8 cellular contexts compared by ENCODE assay signal in the genomic region with DNA sequence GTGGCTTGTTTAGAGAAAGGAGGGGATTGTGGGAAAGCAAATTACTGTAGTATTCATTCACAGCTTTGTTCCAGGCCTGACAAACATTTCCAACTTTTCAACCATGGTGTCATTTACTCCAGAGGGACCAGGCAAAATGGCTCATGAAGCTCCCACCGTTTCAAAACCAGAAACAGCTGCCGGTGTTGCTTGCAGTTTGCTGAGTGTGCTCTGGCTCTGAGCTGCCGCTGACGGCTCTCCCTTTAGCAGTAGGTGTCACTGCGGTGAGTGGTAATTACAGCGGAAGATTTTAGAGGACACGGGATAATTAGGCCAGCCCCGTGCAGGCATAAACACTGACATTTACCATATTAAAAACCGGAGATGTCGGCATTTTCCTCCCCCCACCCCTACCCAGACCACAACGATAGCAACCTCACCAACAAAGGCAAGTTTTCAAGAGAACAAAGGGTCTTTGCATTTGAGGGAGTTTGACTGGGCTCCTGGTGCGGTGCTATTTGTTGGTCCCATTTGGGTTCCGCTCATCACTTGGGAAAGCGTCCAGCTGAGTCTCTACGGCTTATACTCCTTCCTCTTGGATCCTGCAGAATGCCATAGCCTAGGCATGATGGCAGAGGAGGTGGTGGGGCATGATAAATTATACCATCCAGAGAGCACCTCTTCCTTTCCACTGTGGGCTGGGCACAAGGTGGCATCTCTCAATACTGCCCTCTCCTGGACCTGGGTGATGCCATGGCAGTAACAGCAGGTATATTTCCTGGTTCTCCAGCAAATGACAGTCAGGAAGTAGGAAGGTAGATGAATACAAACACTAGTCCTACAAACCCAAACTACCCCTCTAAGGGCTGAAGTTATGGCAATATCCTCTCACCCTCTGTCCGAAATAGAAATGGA.
DNase-seq lines count a peak whose midpoint lies in the region; ATAC-seq, FAIRE-seq and TF ChIP-seq lines count a peak whose summit lies in the region.

No MANE protein-coding gene starts in this region.

- TF ChIP-seq CTCF in foreskin keratinocyte (conservative IDR thresholded peaks at IDR 0.05) = peak; percentile 60

- H3K27ac ChIP-seq in foreskin keratinocyte (no peak overlapping the region), small intestine (ENCODE audit: low read depth in 1 of 2, low read length in 1 of 2) (no peak overlapping the region)

- ATAC-seq in foreskin keratinocyte = peak; percentile 55
- ATAC-seq in HG02642 (IDR thresholded peaks at IDR 0.05; ENCODE audit: poor library complexity, unreplicated experiment) = no peak
- no peak for ATAC-seq in GM18520 (IDR thresholded peaks at IDR 0.05; ENCODE audit: unreplicated experiment)

- no peaks in the 10 kb centered on the region for H3K36me3 ChIP-seq in small intestine (ENCODE audit: control insufficient read depth in 2 of 2, insufficient read depth in 2 of 2, low read length in 2 of 2)

- H3K27me3 ChIP-seq in foreskin keratinocyte (peaks cover 3% of the 10 kb centered on the region), small intestine (ENCODE audit: control insufficient read depth in 2 of 2, insufficient read depth in 2 of 2, low read length in 2 of 2) (no peaks in the 10 kb centered on the region)

- H3K4me1 ChIP-seq in foreskin keratinocyte = no peaks in the 10 kb centered on the region
- no peaks in the 10 kb centered on the region for H3K4me1 ChIP-seq in small intestine (ENCODE audit: control insufficient read depth in 2 of 2, insufficient read depth in 1 of 2, low read depth in 1 of 2, low read length in 1 of 2)

- peak; percentile 5 for DNase-seq in stimulated activated CD4-positive, alpha-beta T cell treated with anti-CD3 and anti-CD28 coated beads, Interleukin-15, amount 100 ng/mL, for 24 hours
- no peak for DNase-seq in stimulated activated CD4-positive, alpha-beta T cell treated with anti-CD3 and anti-CD28 coated beads, Interleukin-12 subunit alpha, Interleukin-12 subunit beta, amount 100 ng/mL, for 4 hours
- DNase-seq in NCI-H774 (lab: John Stamatoyannopoulos, UW) (peak; percentile 68), foreskin keratinocyte (peak in 1 of 2 donors; percentile 17), small intestine (peak; percentile 48)
- no peak for DNase-seq in activated naive CD4-positive, alpha-beta T cell treated with Interleukin-2 at 50 U/mL for 16 hours

- FAIRE-seq in small intestine (lab: Jason Lieb, UNC) = no peak

- H3K9me3 ChIP-seq in small intestine (ENCODE audit: control insufficient read depth, low read depth) = no peaks in the 10 kb centered on the region

- WGBS in small intestine, 3 donors = 29 to 40% (median 38%) methylated on average over 16 of the region's 16 CpGs

- H3K4me3 ChIP-seq in small intestine (ENCODE audit: low read depth in 1 of 2, low read length in 2 of 2) = no peak overlapping the region

Comparison
In these comparisons a context has a peak if more than half of its experiments do, and no peak if none do; other contexts are left out.
1. DNase-seq: peak in stimulated activated CD4-positive, alpha-beta T cell treated with anti-CD3 and anti-CD28 coated beads, Interleukin-15, amount 100 ng/mL, for 24 hours (single experiment), NCI-H774 (single experiment) and small intestine (single experiment); none in stimulated activated CD4-positive, alpha-beta T cell treated with anti-CD3 and anti-CD28 coated beads, Interleukin-12 subunit alpha, Interleukin-12 subunit beta, amount 100 ng/mL, for 4 hours (single experiment) and activated naive CD4-positive, alpha-beta T cell treated with Interleukin-2 at 50 U/mL for 16 hours (single experiment).